ENCODE assay signal across 8 cellular contexts in genomic region chr7:36135700-36136099, GRCh38.
"Had no signal": no experiment of that assay in that cellular context is flagged by ENCODE, and none has a peak within 500 bp of the region (broad histone marks: within the 10 kb centered on the region; RNA-seq: fewer than 3 reads in every experiment).

No MANE protein-coding gene starts in this region.

- H3K27ac ChIP-seq: HL-60, KMS-11 had no signal

- H3K4me2 ChIP-seq: KMS-11 had no signal

- DNase-seq: IMR-90, KBM-7, KG1 had no signal

- H3K4me3 Mint-ChIP-seq: IgD-negative memory B cell had no signal

- H3K9ac ChIP-seq: KMS-11 had no signal

- H3K4me3 ChIP-seq: K562 had no signal

- H3K4me1 Mint-ChIP-seq: IgD-negative memory B cell had no signal

- ATAC-seq: HepG2, K562 had no signal

- H3K36me3 Mint-ChIP-seq: IgD-negative memory B cell had no signal

- H3K27ac Mint-ChIP-seq: IgD-negative memory B cell had no signal
